ENCODE assay signal across 10 cellular contexts in genomic region chr12:57236925-57237652, GRCh38. TPM values are rescaled to one million over a fixed set of nuclear protein-coding genes. Genes with fewer than 3 reads are reported as not detected.
DNase-seq lines count a peak whose midpoint lies in the region; ATAC-seq and TF ChIP-seq lines count a peak whose summit lies in the region.
"Had no signal": no experiment of that assay in that cellular context is flagged by ENCODE, and none has a peak within 500 bp of the region (broad histone marks: within the 10 kb centered on the region; RNA-seq: fewer than 3 reads in every experiment).

No MANE protein-coding gene starts in this region.

- H3K4me1 ChIP-seq in BLaER1 treated with 17β-estradiol and CSF1 and Interleukin-3, amounts not matched to agents 10 nM and 100 nM, result peaks cover 74 to 95% (median 89%) of the 10 kb centered on the region in 10 experiments
- H3K4me1 ChIP-seq in HUES64 (ENCODE audit: insufficient read depth, low read length), result peaks cover 14% of the 10 kb centered on the region

- no peak overlapping the region for H3K9ac ChIP-seq in BLaER1 treated with 17β-estradiol and CSF1 and Interleukin-3, amounts not matched to agents 10 nM and 100 nM
- H3K9ac ChIP-seq in HUES64 (ENCODE audit: low read depth, low read length), result no peak overlapping the region

- H3K36me3 Mint-ChIP-seq in brain, result peaks cover 23% of the 10 kb centered on the region
- peaks cover 20% of the 10 kb centered on the region for H3K36me3 Mint-ChIP-seq in mesothelial cell of epicardium

- TF ChIP-seq CTCF in brain (conservative IDR thresholded peaks at IDR 0.05) (no peak), mesothelial cell of epicardium (IDR thresholded peaks at IDR 0.05; ENCODE audit: unreplicated experiment) (no peak)

- H3K27me3 ChIP-seq in BLaER1 treated with 17β-estradiol and CSF1 and Interleukin-3, amounts not matched to agents 10 nM and 100 nM, result peaks cover 64 to 100% (median 97%) of the 10 kb centered on the region in 11 experiments
- H3K27me3 ChIP-seq in HUES64 (ENCODE audit: insufficient read depth, low read length), result peaks cover 74% of the 10 kb centered on the region

- peak overlapping the region in 4 of 5 experiments; percentile 33 to 97 (median 77) for H3K27ac Mint-ChIP-seq in brain
- no peak overlapping the region for H3K27ac Mint-ChIP-seq in mesothelial cell of epicardium

- no peaks in the 10 kb centered on the region for H3K9me3 ChIP-seq in BLaER1 treated with 17β-estradiol and CSF1 and Interleukin-3, amounts not matched to agents 10 nM and 100 nM (replicated peaks in 1 of 11)
- H3K9me3 ChIP-seq in HUES64 (ENCODE audit: insufficient read depth, low read depth, low read length), result no peaks in the 10 kb centered on the region

- ATAC-seq in GM19035 (IDR thresholded peaks at IDR 0.05; ENCODE audit: unreplicated experiment), result no peak
- ATAC-seq in GM18909 (IDR thresholded peaks at IDR 0.05; ENCODE audit: poor library complexity, unreplicated experiment), result no peak

- H3K27ac ChIP-seq in BLaER1 treated with 17β-estradiol and CSF1 and Interleukin-3, amounts not matched to agents 10 nM and 100 nM, result no peak overlapping the region
- no peak overlapping the region for H3K27ac ChIP-seq in HUES64 (ENCODE audit: low read depth, low read length)

- 50% methylated on average over 9 of the region's 10 CpGs for WGBS in HUES64

- H3K4me1 Mint-ChIP-seq in brain (peaks cover 88% of the 10 kb centered on the region), mesothelial cell of epicardium (peaks cover 38% of the 10 kb centered on the region)

- H3K4me3 Mint-ChIP-seq in brain, result peak overlapping the region; percentile 79 to 90 (median 88)
- H3K4me3 Mint-ChIP-seq in mesothelial cell of epicardium, result peak overlapping the region; percentile 59

- peaks cover 33 to 84% (median 82%) of the 10 kb centered on the region in 11 experiments; a peak in 21 of 22 replicates for H4K20me1 ChIP-seq in BLaER1 treated with 17β-estradiol and CSF1 and Interleukin-3, amounts not matched to agents 10 nM and 100 nM

- peaks cover 23 to 42% (median 36%) of the 10 kb centered on the region in 11 experiments for H3K36me3 ChIP-seq in BLaER1 treated with 17β-estradiol and CSF1 and Interleukin-3, amounts not matched to agents 10 nM and 100 nM
- H3K36me3 ChIP-seq in HUES64 (ENCODE audit: insufficient read depth, low read length), result peaks cover 26% of the 10 kb centered on the region

- no peak for DNase-seq in mesothelial cell of epicardium (ENCODE audit: low spot score in 2 of 2, unreplicated experiment in 2 of 2)
- DNase-seq in T1000 (lab: John Stamatoyannopoulos, UW), result no peak
- no peak for DNase-seq in SKM-1 (lab: John Stamatoyannopoulos, UW; ENCODE audit: unreplicated experiment)
- DNase-seq: activated CD4-positive, alpha-beta T cell treated with anti-CD3 and anti-CD28 coated beads, Interleukin-2, amount 50 U/mL, for 4 hours; effector CD4-positive, alpha-beta T cell had no signal

- no peak overlapping the region for H3K4me3 ChIP-seq in BLaER1 treated with 17β-estradiol and CSF1 and Interleukin-3, amounts not matched to agents 10 nM and 100 nM
- peak overlapping the region; percentile 57; the same call in 1 of the 2 replicates for H3K4me3 ChIP-seq in HUES64 (ENCODE audit: low read length)

- H3K9me3 Mint-ChIP-seq in brain, result peaks cover 0 to 3% (median 0%) of the 10 kb centered on the region in 5 experiments
- H3K9me3 Mint-ChIP-seq in mesothelial cell of epicardium, result no peaks in the 10 kb centered on the region

- H3K4me2 ChIP-seq in BLaER1 treated with 17β-estradiol and CSF1 and Interleukin-3, amounts not matched to agents 10 nM and 100 nM, result peak overlapping the region in 7 of 11 experiments; percentile 92 to 100 (median 99); a peak in 3 of 22 replicates

- H3K27me3 Mint-ChIP-seq in brain, result peaks cover 49% of the 10 kb centered on the region
- peaks cover 77% of the 10 kb centered on the region for H3K27me3 Mint-ChIP-seq in mesothelial cell of epicardium (ENCODE audit: low read depth)

RNA-seq across cellular contexts. Expression of gene SHMT2, which starts 7.6 kb away (rescaled TPM):
- 125 TPM for polyA plus RNA-seq in HUES64 (2013, experiment 1 of 2)
- polyA plus RNA-seq in HUES64 (2013, experiment 2 of 2), result 133 TPM
- 394 TPM for polyA plus RNA-seq in brain (ENCODE audit: insufficient read depth, low read depth, low replicate concordance)
- total RNA-seq in mesothelial cell of epicardium, result 78.7 to 83.7 TPM (median 78.8 TPM) in 3 replicates

RNA-seq across cellular contexts. Expression of gene STAC3, which starts 13.9 kb away (rescaled TPM):
- 0.90 TPM for polyA plus RNA-seq in HUES64 (2013, experiment 1 of 2)
- 0.82 TPM for polyA plus RNA-seq in HUES64 (2013, experiment 2 of 2)
- polyA plus RNA-seq in brain (ENCODE audit: insufficient read depth, low read depth, low replicate concordance), result 1.9 TPM
- 9.8 to 11.3 TPM (median 10.6 TPM) in 3 replicates for total RNA-seq in mesothelial cell of epicardium

RNA-seq across cellular contexts. Expression of gene NXPH4, which starts 20.5 kb away (rescaled TPM):
- 0.70 TPM for polyA plus RNA-seq in HUES64 (2013, experiment 1 of 2)
- polyA plus RNA-seq in HUES64 (2013, experiment 2 of 2), result 2.2 TPM
- 41.8 TPM for polyA plus RNA-seq in brain (ENCODE audit: insufficient read depth, low read depth, low replicate concordance)
- total RNA-seq in mesothelial cell of epicardium, result 3.3 to 3.8 TPM (median 3.6 TPM) in 3 replicates
